18 cellular contexts compared by ENCODE assay signal in the genomic region with DNA sequence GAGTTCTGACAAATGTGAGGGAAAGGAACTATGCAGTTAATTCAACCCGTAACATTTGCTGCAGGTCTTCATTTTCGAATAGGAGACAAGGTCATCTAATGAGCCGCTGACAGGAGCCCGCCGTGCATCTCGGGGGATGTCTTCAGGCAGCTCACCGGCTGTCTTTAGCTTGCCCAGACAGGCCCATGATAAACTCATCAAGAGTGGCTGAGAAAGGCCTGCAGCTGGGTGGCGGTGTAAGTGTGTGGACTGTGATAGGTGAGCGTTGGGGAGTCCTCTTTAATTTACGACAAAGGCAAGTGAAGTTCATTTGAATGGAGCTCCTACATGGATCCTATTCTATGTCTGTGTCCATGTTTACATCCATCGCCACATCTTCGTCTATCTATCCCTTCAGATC.
"Had no signal": no experiment of that assay in that cellular context is flagged by ENCODE, and none has a peak within 500 bp of the region (broad histone marks: within the 10 kb centered on the region; RNA-seq: fewer than 3 reads in every experiment).

No MANE protein-coding gene starts in this region.

- H3K27ac Mint-ChIP-seq: dendritic cell treated with granulocyte-macrophage colony-stimulating factor and Interleukin-4, amounts not matched to agents 40 ng/mL and 50 ng/mL, for 4 days; effector memory CD8-positive, alpha-beta T cell; naive thymus-derived CD4-positive, alpha-beta T cell; stimulated activated naive B cell treated with anti-CD40 and anti-IgM and Interleukin-4, amounts not matched to agents 10 μg/mL and 1 μg/mL and 100 μg/mL, for 72 hours; stimulated activated naive CD8-positive, alpha-beta T cell treated with anti-CD3 and anti-CD28 coated beads, Interleukin-15, amount 100 ng/mL, for 72 hours had no signal

- H3K27me3 ChIP-seq: heart left ventricle, neutrophil, right lobe of liver, testis, transverse colon had no signal

- H3K4me3 ChIP-seq: heart left ventricle, psoas muscle, right lobe of liver, testis, transverse colon had no signal

- ATAC-seq: effector memory CD8-positive, alpha-beta T cell; heart left ventricle; naive thymus-derived CD4-positive, alpha-beta T cell; psoas muscle; right lobe of liver; stimulated activated naive B cell treated with anti-CD40 and anti-IgM and Interleukin-4, amounts not matched to agents 10 μg/mL and 1 μg/mL and 100 μg/mL, for 72 hours; stimulated activated naive CD8-positive, alpha-beta T cell treated with anti-CD3 and anti-CD28 coated beads, Interleukin-15, amount 100 ng/mL, for 72 hours had no signal

- H3K36me3 Mint-ChIP-seq: naive thymus-derived CD4-positive, alpha-beta T cell; stimulated activated naive B cell treated with anti-CD40 and anti-IgM and Interleukin-4, amounts not matched to agents 10 μg/mL and 1 μg/mL and 100 μg/mL, for 72 hours had no signal

- H3K36me3 ChIP-seq: heart left ventricle, neutrophil, right lobe of liver, transverse colon had no signal

- DNase-seq: effector memory CD8-positive, alpha-beta T cell; foreskin melanocyte; heart left ventricle; hippocampal formation; kidney glomerular epithelial cell; naive thymus-derived CD4-positive, alpha-beta T cell; psoas muscle; retina; right lobe of liver; stimulated activated CD4-positive, alpha-beta T cell treated with anti-CD3 and anti-CD28 coated beads, Interleukin-15, amount 100 ng/mL, for 24 hours; stimulated activated CD4-positive, alpha-beta T cell treated with anti-CD3 and anti-CD28 coated beads, Interleukin-1b, Interleukin-23, amount 100 ng/mL, for 48 hours; stimulated activated CD4-positive, alpha-beta T cell treated with anti-CD3 and anti-CD28 coated beads, Interleukin-4, amount 100 ng/mL, for 24 hours; stimulated activated naive B cell treated with anti-CD40 and anti-IgM and Interleukin-4, amounts not matched to agents 10 μg/mL and 1 μg/mL and 100 μg/mL, for 72 hours; stimulated activated naive CD8-positive, alpha-beta T cell treated with anti-CD3 and anti-CD28 coated beads, Interleukin-15, amount 100 ng/mL, for 72 hours; testis; transverse colon had no signal

- H3K4me1 ChIP-seq: heart left ventricle, right lobe of liver, testis, transverse colon had no signal

- H3K27me3 Mint-ChIP-seq: effector memory CD8-positive, alpha-beta T cell; stimulated activated naive B cell treated with anti-CD40 and anti-IgM and Interleukin-4, amounts not matched to agents 10 μg/mL and 1 μg/mL and 100 μg/mL, for 72 hours; stimulated activated naive CD8-positive, alpha-beta T cell treated with anti-CD3 and anti-CD28 coated beads, Interleukin-15, amount 100 ng/mL, for 72 hours had no signal

- H3K9me3 Mint-ChIP-seq: dendritic cell treated with granulocyte-macrophage colony-stimulating factor and Interleukin-4, amounts not matched to agents 40 ng/mL and 50 ng/mL, for 4 days; naive thymus-derived CD4-positive, alpha-beta T cell; stimulated activated naive B cell treated with anti-CD40 and anti-IgM and Interleukin-4, amounts not matched to agents 10 μg/mL and 1 μg/mL and 100 μg/mL, for 72 hours; stimulated activated naive CD8-positive, alpha-beta T cell treated with anti-CD3 and anti-CD28 coated beads, Interleukin-15, amount 100 ng/mL, for 72 hours had no signal

- H3K9me3 ChIP-seq: heart left ventricle, neutrophil, psoas muscle, right lobe of liver, testis, transverse colon had no signal

- H3K4me3 Mint-ChIP-seq: dendritic cell treated with granulocyte-macrophage colony-stimulating factor and Interleukin-4, amounts not matched to agents 40 ng/mL and 50 ng/mL, for 4 days; effector memory CD8-positive, alpha-beta T cell; naive thymus-derived CD4-positive, alpha-beta T cell; stimulated activated naive B cell treated with anti-CD40 and anti-IgM and Interleukin-4, amounts not matched to agents 10 μg/mL and 1 μg/mL and 100 μg/mL, for 72 hours; stimulated activated naive CD8-positive, alpha-beta T cell treated with anti-CD3 and anti-CD28 coated beads, Interleukin-15, amount 100 ng/mL, for 72 hours had no signal

- H3K27ac ChIP-seq: heart left ventricle, neutrophil, psoas muscle, right lobe of liver, testis, transverse colon had no signal

- H3K4me1 Mint-ChIP-seq: naive thymus-derived CD4-positive, alpha-beta T cell; stimulated activated naive B cell treated with anti-CD40 and anti-IgM and Interleukin-4, amounts not matched to agents 10 μg/mL and 1 μg/mL and 100 μg/mL, for 72 hours; stimulated activated naive CD8-positive, alpha-beta T cell treated with anti-CD3 and anti-CD28 coated beads, Interleukin-15, amount 100 ng/mL, for 72 hours had no signal
